Comparison of ENCODE assay signal across 12 cellular contexts in the genomic region with DNA sequence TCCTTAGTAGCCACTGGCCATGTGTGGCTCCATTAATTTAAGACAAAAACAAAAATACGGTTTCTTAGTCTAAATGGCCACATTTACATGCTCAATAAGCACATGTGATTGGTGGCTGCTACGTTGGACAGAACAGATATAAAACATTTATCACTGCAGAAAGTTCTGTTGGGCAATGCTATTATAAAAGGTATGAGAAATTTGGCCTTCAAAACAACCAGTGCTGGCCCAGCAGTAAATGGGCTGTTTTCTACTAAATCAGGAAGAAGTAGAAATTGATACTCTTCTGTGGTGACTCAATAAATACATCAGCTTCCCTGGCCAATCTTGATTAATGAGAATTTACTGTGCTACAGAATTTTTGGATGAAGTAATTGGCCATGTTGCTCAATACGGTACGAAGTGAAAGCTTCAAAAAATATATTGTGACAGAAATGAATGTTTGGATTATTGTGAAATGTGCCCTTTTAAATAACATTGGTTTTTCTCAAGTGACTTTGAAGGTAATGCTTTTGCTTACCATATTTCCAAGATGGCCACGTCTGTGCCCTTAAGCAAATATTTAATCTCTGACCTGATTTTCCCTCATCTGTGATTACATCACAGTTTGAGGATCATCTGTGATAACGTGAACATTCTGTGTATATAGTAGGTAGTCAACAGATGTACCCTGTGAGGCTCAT. TPM values are rescaled to one million over a fixed set of nuclear protein-coding genes. Genes with fewer than 3 reads are reported as not detected.
A peak's percentile ranks its signal among the peaks of the same experiment; 100 is the strongest.
DNase-seq lines count a peak whose midpoint lies in the region; FAIRE-seq and TF ChIP-seq lines count a peak whose summit lies in the region.
"Had no signal": no experiment of that assay in that cellular context is flagged by ENCODE, and none has a peak within 500 bp of the region (broad histone marks: within the 10 kb centered on the region; RNA-seq: fewer than 3 reads in every experiment).

No MANE protein-coding gene starts in this region.

- no peak for FAIRE-seq in astrocyte (lab: Jason Lieb, UNC)

- TF ChIP-seq CTCF in Loucy (conservative IDR thresholded peaks at IDR 0.05; ENCODE audit: low read length) (no peak), astrocyte (IDR thresholded peaks at IDR 0.05; ENCODE audit: insufficient read depth, low read depth, low read length) (no peak), osteocyte (IDR thresholded peaks at IDR 0.05) (no peak)

- peak overlapping the region; percentile 11 for H3K9ac ChIP-seq in Loucy (ENCODE audit: low read depth, low read length, poor library complexity, severe bottlenecking)
- no peak overlapping the region for H3K9ac ChIP-seq in astrocyte (ENCODE audit: low read length)
- H3K9ac ChIP-seq in mesenchymal stem cell (ENCODE audit: low read length), result peak overlapping the region; percentile 61

- peaks cover 3% of the 10 kb centered on the region for H3K79me1 ChIP-seq in mesenchymal stem cell (replicated peaks; ENCODE audit: low read length, poor library complexity, severe bottlenecking)

- H3K4ac ChIP-seq in mesenchymal stem cell (ENCODE audit: low read depth in 1 of 2, low read length in 2 of 2), result no peak overlapping the region

- peaks cover 98% of the 10 kb centered on the region for H3K79me2 ChIP-seq in Loucy (ENCODE audit: insufficient read depth, low read length)
- H3K79me2 ChIP-seq in astrocyte (ENCODE audit: insufficient read depth, low read length), result peaks cover 97% of the 10 kb centered on the region

- H2AFZ ChIP-seq in Loucy (ENCODE audit: low read length) (no peak overlapping the region), astrocyte (ENCODE audit: low read depth, low read length) (no peak overlapping the region), mesenchymal stem cell (ENCODE audit: low read depth, low read length) (no peak overlapping the region)
- H2AFZ ChIP-seq: GM23338 had no signal

- H3K27ac ChIP-seq in astrocyte (ENCODE audit: low read depth, low read length), result peak overlapping the region; percentile 3
- H3K27ac ChIP-seq in mesenchymal stem cell (ENCODE audit: low read length, poor library complexity, severe bottlenecking), result no peak overlapping the region
- H3K27ac ChIP-seq: thoracic aorta had no signal

- H2BK5ac ChIP-seq in mesenchymal stem cell (ENCODE audit: low read depth, low read length, poor library complexity, severe bottlenecking), result no peak overlapping the region

- no peak overlapping the region for H3K14ac ChIP-seq in mesenchymal stem cell (ENCODE audit: low read length in 2 of 2)

- H4K8ac ChIP-seq in mesenchymal stem cell (ENCODE audit: low read length), result no peak overlapping the region

- no peak overlapping the region for H2AK5ac ChIP-seq in mesenchymal stem cell (ENCODE audit: low read length, severe bottlenecking)

- WGBS in mesenchymal stem cell, result 84% methylated on average over 3 of the region's 6 CpGs

- H2BK12ac ChIP-seq in mesenchymal stem cell (ENCODE audit: low read length in 2 of 2), result no peak overlapping the region

- H3K36me3 ChIP-seq in Loucy (ENCODE audit: insufficient read depth, low read length) (peaks cover 69% of the 10 kb centered on the region), astrocyte (ENCODE audit: insufficient read depth, low read length) (peaks cover 53% of the 10 kb centered on the region), mesenchymal stem cell (ENCODE audit: control insufficient read depth in 1 of 2, insufficient read depth in 2 of 2, low read depth in 1 of 2, low read length in 2 of 2) (peaks cover 14 to 75% of the 10 kb centered on the region in 2 experiments)

- H3K4me2 ChIP-seq in Loucy (ENCODE audit: low read depth, low read length, poor library complexity, severe bottlenecking), result peak overlapping the region; percentile 89
- H3K4me2 ChIP-seq in astrocyte (ENCODE audit: low read length), result peak overlapping the region; percentile 94
- H3K4me2 ChIP-seq in mesenchymal stem cell (ENCODE audit: low read length, poor library complexity, severe bottlenecking), result no peak overlapping the region
- H3K4me2 ChIP-seq: GM23338 had no signal

- H3K9me3 ChIP-seq in Loucy (ENCODE audit: insufficient read depth, low read depth, low read length), result no peaks in the 10 kb centered on the region
- H3K9me3 ChIP-seq in astrocyte (ENCODE audit: insufficient read depth, low read depth, low read length), result no peaks in the 10 kb centered on the region
- no peaks in the 10 kb centered on the region for H3K9me3 ChIP-seq in mesenchymal stem cell (ENCODE audit: control insufficient read depth, low read length)
- H3K9me3 ChIP-seq: thoracic aorta had no signal

- H3K4me3 Mint-ChIP-seq in astrocyte (ENCODE audit: unreplicated experiment) (peak overlapping the region; percentile 94), osteocyte (ENCODE audit: unreplicated experiment) (no peak overlapping the region)
- H3K4me3 Mint-ChIP-seq: GM23338 had no signal

- H3K4me3 ChIP-seq in Loucy (ENCODE audit: low read length, poor library complexity, severe bottlenecking), result peak overlapping the region; percentile 94
- H3K4me3 ChIP-seq in astrocyte (ENCODE audit: insufficient read depth, low read depth, low read length), result no peak overlapping the region
- H3K4me3 ChIP-seq in mesenchymal stem cell (ENCODE audit: insufficient read depth in 1 of 2, low read depth in 1 of 2, low read length in 2 of 2), result peak overlapping the region in 1 of 2 experiments; percentile 63
- H3K4me3 ChIP-seq: GM23338, thoracic aorta had no signal

- no peaks in the 10 kb centered on the region for H3F3A ChIP-seq in Loucy (ENCODE audit: low read depth)

- H3K27me3 ChIP-seq in Loucy (ENCODE audit: insufficient read depth, low read length, poor library complexity, severe bottlenecking) (peaks cover 4% of the 10 kb centered on the region), astrocyte (ENCODE audit: insufficient read depth, low read length) (no peaks in the 10 kb centered on the region), mesenchymal stem cell (ENCODE audit: control insufficient read depth in 1 of 2, insufficient read depth in 1 of 2, low read length in 2 of 2) (no peaks in the 10 kb centered on the region)

- H3K27ac Mint-ChIP-seq in astrocyte (ENCODE audit: unreplicated experiment) (no peak overlapping the region), osteocyte (ENCODE audit: unreplicated experiment) (no peak overlapping the region)
- H3K27ac Mint-ChIP-seq: GM23338 had no signal

- H2BK120ac ChIP-seq in mesenchymal stem cell (ENCODE audit: low read depth, low read length), result no peak overlapping the region

- H3K36me3 Mint-ChIP-seq in astrocyte (ENCODE audit: low read depth, unreplicated experiment) (peaks cover 22% of the 10 kb centered on the region), osteocyte (ENCODE audit: unreplicated experiment) (peaks cover 50% of the 10 kb centered on the region)

- DNase-seq in CD1c-positive myeloid dendritic cell (ENCODE audit: extremely low spot score) (peak; percentile 69), astrocyte (ENCODE audit: low read depth) (peak; percentile 32), mesenchymal stem cell (peak; percentile 61), ecto neural progenitor cell (ENCODE audit: low spot score) (no peak), ureter (ENCODE audit: low spot score) (no peak), osteocyte (ENCODE audit: extremely low spot score, unreplicated experiment) (no peak)
- DNase-seq in stimulated activated CD8-positive, alpha-beta memory T cell treated with anti-CD3 and anti-CD28 coated beads, Interleukin-4, amount 100 ng/mL, for 48 hours, result no peak
- DNase-seq: activated gamma-delta T cell, SHP77 had no signal

- no peaks in the 10 kb centered on the region for H3K27me3 Mint-ChIP-seq in astrocyte (ENCODE audit: low read depth, unreplicated experiment)
- no peaks in the 10 kb centered on the region for H3K27me3 Mint-ChIP-seq in osteocyte (ENCODE audit: unreplicated experiment)

- peaks cover 44% of the 10 kb centered on the region for H3K4me1 Mint-ChIP-seq in astrocyte (ENCODE audit: low read depth, unreplicated experiment)
- H3K4me1 Mint-ChIP-seq in osteocyte (ENCODE audit: unreplicated experiment), result peaks cover 44% of the 10 kb centered on the region

- H3K9me3 Mint-ChIP-seq in astrocyte (ENCODE audit: unreplicated experiment) (no peaks in the 10 kb centered on the region), osteocyte (ENCODE audit: unreplicated experiment) (no peaks in the 10 kb centered on the region)
- H3K9me3 Mint-ChIP-seq: GM23338 had no signal

- H3K9me2 ChIP-seq in Loucy (replicated peaks; ENCODE audit: low read depth, low read length), result no peaks in the 10 kb centered on the region

- H4K20me1 ChIP-seq in Loucy (ENCODE audit: insufficient read depth, low read length, poor library complexity, severe bottlenecking) (peaks cover 90% of the 10 kb centered on the region), astrocyte (ENCODE audit: insufficient read depth, low read length) (peaks cover 84% of the 10 kb centered on the region)

- no peak overlapping the region for H3K18ac ChIP-seq in mesenchymal stem cell (ENCODE audit: low read depth in 1 of 2, low read length in 2 of 2)

- H4K91ac ChIP-seq in mesenchymal stem cell (ENCODE audit: low read length), result no peak overlapping the region

- H2BK15ac ChIP-seq in mesenchymal stem cell (ENCODE audit: low read depth, poor library complexity, severe bottlenecking), result no peak overlapping the region

- H3K23ac ChIP-seq in mesenchymal stem cell (ENCODE audit: low read length in 2 of 2), result no peak overlapping the region

- H3K4me1 ChIP-seq in Loucy (ENCODE audit: insufficient read depth, low read length, poor library complexity, severe bottlenecking) (peaks cover 59% of the 10 kb centered on the region), astrocyte (ENCODE audit: insufficient read depth, low read length) (peaks cover 14% of the 10 kb centered on the region), mesenchymal stem cell (ENCODE audit: control insufficient read depth, insufficient read depth, low read depth, low read length) (peaks cover 6% of the 10 kb centered on the region)

RNA-seq across cellular contexts. Expression of gene DNAJA1, which starts 4.2 kb away (rescaled TPM):
- 256 and 277 TPM in 2 replicates for total RNA-seq in astrocyte
- polyA plus RNA-seq in mesenchymal stem cell (2013, experiment 1 of 2), result 141 TPM
- polyA plus RNA-seq in mesenchymal stem cell (2013, experiment 2 of 2), result 142 TPM
- 101 TPM for total RNA-seq in ureter
- total RNA-seq in osteocyte, result 132 and 139 TPM in 2 replicates

RNA-seq across cellular contexts. Expression of gene APTX, which starts 27.8 kb away (rescaled TPM):
- total RNA-seq in astrocyte (37.3 and 37.8 TPM in 2 replicates), ureter (40.1 TPM), osteocyte (29.8 and 31.8 TPM in 2 replicates)
- 24.7 TPM for polyA plus RNA-seq in mesenchymal stem cell (2013, experiment 1 of 2)
- 25.6 TPM for polyA plus RNA-seq in mesenchymal stem cell (2013, experiment 2 of 2)

RNA-seq across cellular contexts. Expression of gene SMU1, which starts 47.2 kb away (rescaled TPM):
- total RNA-seq in astrocyte (21.5 and 22.9 TPM in 2 replicates), ureter (22.8 TPM), osteocyte (22.4 and 23.0 TPM in 2 replicates)
- 10.1 TPM for polyA plus RNA-seq in mesenchymal stem cell (2013, experiment 1 of 2)
- polyA plus RNA-seq in mesenchymal stem cell (2013, experiment 2 of 2), result 10.5 TPM

Comparison
In these comparisons a context has a peak if more than half of its experiments do, and no peak if none do; other contexts are left out.
1. DNase-seq: peak in CD1c-positive myeloid dendritic cell (single experiment), astrocyte (single experiment) and mesenchymal stem cell (single experiment); none in ecto neural progenitor cell (single experiment), stimulated activated CD8-positive, alpha-beta memory T cell treated with anti-CD3 and anti-CD28 coated beads, Interleukin-4, amount 100 ng/mL, for 48 hours (single experiment), ureter (single experiment) and osteocyte (single experiment).